2 cellular contexts compared by ENCODE assay signal in the genomic region with DNA sequence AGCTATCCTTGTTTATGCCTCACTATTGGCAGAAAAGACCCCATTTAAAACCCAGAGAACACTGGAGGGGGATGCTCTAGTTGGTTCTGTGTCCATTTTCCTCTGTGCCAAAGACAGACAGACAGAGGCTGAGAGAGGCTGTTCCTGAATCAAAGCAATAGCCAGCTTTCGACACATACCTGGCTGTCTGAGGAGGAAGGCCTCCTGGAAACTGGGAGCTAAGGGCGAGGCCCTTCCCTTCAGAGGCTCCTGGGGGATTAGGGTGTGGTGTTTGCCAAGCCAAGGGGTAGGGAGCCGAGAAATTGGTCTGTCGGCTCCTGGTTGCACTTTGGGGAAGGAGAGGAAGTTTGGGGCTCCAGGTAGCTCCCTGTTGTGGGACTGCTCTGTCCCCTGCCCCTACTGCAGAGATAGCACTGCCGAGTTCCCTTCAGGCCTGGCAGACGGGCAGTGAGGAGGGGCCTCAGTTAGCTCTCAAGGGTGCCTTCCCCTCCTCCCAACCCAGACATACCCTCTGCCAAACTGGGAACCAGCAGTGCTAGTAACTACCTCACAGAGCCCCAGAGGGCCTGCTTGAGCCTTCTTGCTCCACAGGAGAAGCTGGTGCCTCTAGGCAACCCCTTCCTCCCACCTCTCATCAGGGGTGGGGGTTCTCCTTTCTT.
A peak's percentile ranks its signal among the peaks of the same experiment; 100 is the strongest.
TF ChIP-seq lines count a peak whose summit lies in the region.

No MANE protein-coding gene starts in this region.

TF ChIP-seq in HepG2, 621 proteins besides CTCF, POLR2A, EP300 and RAD21 (continues in another document):
- TF ChIP-seq NR1H2 (CRISPR knock-in tag; IDR thresholded peaks at IDR 0.05; ENCODE audit: borderline replicate concordance, low read depth): no peak
- TF ChIP-seq, protein P1, sequence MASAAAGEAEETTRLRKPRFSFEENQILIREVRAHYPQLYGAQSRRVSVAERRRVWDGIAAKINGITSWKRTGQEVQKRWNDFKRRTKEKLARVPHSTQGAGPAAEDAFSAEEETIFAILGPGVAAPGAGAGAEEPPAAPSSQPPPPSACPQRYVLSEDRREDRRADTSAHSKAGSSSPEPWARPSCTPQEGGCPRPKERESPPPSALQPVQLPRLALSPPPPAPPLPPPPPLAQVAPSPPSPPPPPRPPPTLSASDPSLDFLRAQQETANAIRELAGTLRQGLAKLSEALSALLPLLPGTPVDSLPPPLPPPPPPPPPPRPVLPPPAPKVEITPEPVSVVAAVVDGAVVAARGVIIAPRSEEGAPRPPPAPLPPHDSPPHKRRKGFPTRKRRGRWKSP (CRISPR knock-in tag; IDR thresholded peaks at IDR 0.05): no peak
- peak; percentile 84 for TF ChIP-seq RBM22 (optimal IDR thresholded peaks at IDR 0.05; ENCODE audit: low read length)
- no peak for TF ChIP-seq HOXA7 (CRISPR knock-in tag; IDR thresholded peaks at IDR 0.05)
- TF ChIP-seq ZNF788 (CRISPR knock-in tag; IDR thresholded peaks at IDR 0.05; ENCODE audit: borderline replicate concordance): no peak
- no peak for TF ChIP-seq ZNF224 (CRISPR knock-in tag; IDR thresholded peaks at IDR 0.05)
- TF ChIP-seq AGO2 (optimal IDR thresholded peaks at IDR 0.05; ENCODE audit: low read depth, low read length): peak; percentile 52
- peak; percentile 21; the same call in 1 of the 2 replicates for TF ChIP-seq CHCHD3 (CRISPR knock-in tag; IDR thresholded peaks at IDR 0.05)
- TF ChIP-seq NFE2L2 (IDR thresholded peaks at IDR 0.05; ENCODE audit: low read length): no peak
- TF ChIP-seq, protein P2, sequence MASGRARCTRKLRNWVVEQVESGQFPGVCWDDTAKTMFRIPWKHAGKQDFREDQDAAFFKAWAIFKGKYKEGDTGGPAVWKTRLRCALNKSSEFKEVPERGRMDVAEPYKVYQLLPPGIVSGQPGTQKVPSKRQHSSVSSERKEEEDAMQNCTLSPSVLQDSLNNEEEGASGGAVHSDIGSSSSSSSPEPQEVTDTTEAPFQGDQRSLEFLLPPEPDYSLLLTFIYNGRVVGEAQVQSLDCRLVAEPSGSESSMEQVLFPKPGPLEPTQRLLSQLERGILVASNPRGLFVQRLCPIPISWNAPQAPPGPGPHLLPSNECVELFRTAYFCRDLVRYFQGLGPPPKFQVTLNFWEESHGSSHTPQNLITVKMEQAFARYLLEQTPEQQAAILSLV (CRISPR knock-in tag; IDR thresholded peaks at IDR 0.05; ENCODE audit: borderline replicate concordance): no peak
- no peak for TF ChIP-seq CBX5 (CRISPR knock-in tag; IDR thresholded peaks at IDR 0.05; ENCODE audit: borderline replicate concordance)
- 0 out of 2 replicates have a peak, but pooled peaks have one; percentile 31 for TF ChIP-seq ZNF891 (CRISPR knock-in tag; IDR thresholded peaks at IDR 0.05)
- TF ChIP-seq HIVEP1 (CRISPR knock-in tag; IDR thresholded peaks at IDR 0.05): no peak
- TF ChIP-seq POLR2G (IDR thresholded peaks at IDR 0.05; ENCODE audit: low read depth, low read length): peak; percentile 5; the same call in 1 of the 2 replicates
- TF ChIP-seq MEIS1 (CRISPR knock-in tag; IDR thresholded peaks at IDR 0.05; ENCODE audit: borderline replicate concordance): no peak
- no peak for TF ChIP-seq ZEB1 (IDR thresholded peaks at IDR 0.05; ENCODE audit: insufficient replicate concordance, low read depth)
- TF ChIP-seq STAG1 (CRISPR knock-in tag; IDR thresholded peaks at IDR 0.05): 0 out of 2 replicates have a peak, but pooled peaks have one; percentile 5
- TF ChIP-seq, protein P3, sequence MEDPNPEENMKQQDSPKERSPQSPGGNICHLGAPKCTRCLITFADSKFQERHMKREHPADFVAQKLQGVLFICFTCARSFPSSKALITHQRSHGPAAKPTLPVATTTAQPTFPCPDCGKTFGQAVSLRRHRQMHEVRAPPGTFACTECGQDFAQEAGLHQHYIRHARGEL (CRISPR knock-in tag; IDR thresholded peaks at IDR 0.05): no peak
- 0 out of 2 replicates have a peak, but pooled peaks have one; percentile 23 for TF ChIP-seq ZNF776 (CRISPR knock-in tag; IDR thresholded peaks at IDR 0.05)
- TF ChIP-seq, protein P4, sequence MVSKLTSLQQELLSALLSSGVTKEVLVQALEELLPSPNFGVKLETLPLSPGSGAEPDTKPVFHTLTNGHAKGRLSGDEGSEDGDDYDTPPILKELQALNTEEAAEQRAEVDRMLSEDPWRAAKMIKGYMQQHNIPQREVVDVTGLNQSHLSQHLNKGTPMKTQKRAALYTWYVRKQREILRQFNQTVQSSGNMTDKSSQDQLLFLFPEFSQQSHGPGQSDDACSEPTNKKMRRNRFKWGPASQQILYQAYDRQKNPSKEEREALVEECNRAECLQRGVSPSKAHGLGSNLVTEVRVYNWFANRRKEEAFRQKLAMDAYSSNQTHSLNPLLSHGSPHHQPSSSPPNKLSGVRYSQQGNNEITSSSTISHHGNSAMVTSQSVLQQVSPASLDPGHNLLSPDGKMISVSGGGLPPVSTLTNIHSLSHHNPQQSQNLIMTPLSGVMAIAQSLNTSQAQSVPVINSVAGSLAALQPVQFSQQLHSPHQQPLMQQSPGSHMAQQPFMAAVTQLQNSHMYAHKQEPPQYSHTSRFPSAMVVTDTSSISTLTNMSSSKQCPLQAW (CRISPR knock-in tag; IDR thresholded peaks at IDR 0.05): no peak
- TF ChIP-seq, protein P5, sequence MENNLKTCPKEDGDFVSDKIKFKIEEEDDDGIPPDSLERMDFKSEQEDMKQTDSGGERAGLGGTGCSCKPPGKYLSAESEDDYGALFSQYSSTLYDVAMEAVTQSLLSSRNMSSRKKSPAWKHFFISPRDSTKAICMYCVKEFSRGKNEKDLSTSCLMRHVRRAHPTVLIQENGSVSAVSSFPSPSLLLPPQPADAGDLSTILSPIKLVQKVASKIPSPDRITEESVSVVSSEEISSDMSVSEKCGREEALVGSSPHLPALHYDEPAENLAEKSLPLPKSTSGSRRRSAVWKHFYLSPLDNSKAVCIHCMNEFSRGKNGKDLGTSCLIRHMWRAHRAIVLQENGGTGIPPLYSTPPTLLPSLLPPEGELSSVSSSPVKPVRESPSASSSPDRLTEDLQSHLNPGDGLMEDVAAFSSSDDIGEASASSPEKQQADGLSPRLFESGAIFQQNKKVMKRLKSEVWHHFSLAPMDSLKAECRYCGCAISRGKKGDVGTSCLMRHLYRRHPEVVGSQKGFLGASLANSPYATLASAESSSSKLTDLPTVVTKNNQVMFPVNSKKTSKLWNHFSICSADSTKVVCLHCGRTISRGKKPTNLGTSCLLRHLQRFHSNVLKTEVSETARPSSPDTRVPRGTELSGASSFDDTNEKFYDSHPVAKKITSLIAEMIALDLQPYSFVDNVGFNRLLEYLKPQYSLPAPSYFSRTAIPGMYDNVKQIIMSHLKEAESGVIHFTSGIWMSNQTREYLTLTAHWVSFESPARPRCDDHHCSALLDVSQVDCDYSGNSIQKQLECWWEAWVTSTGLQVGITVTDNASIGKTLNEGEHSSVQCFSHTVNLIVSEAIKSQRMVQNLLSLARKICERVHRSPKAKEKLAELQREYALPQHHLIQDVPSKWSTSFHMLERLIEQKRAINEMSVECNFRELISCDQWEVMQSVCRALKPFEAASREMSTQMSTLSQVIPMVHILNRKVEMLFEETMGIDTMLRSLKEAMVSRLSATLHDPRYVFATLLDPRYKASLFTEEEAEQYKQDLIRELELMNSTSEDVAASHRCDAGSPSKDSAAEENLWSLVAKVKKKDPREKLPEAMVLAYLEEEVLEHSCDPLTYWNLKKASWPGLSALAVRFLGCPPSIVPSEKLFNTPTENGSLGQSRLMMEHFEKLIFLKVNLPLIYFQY (CRISPR knock-in tag; IDR thresholded peaks at IDR 0.05; ENCODE audit: borderline replicate concordance): no peak

TF ChIP-seq in K562, 482 proteins besides CTCF, POLR2A, EP300 and RAD21:
- no peak for TF ChIP-seq TBL1XR1 (IDR thresholded peaks at IDR 0.05; ENCODE audit: low read length in 2 of 2)
- TF ChIP-seq POLR2B (IDR thresholded peaks at IDR 0.05; ENCODE audit: low read depth, partially characterized antibody): peak; percentile 33
- TF ChIP-seq MYNN (IDR thresholded peaks at IDR 0.05): peak; percentile 34; the same call in 1 of the 2 replicates
- no peak for TF ChIP-seq MYNN (CRISPR knock-in tag; IDR thresholded peaks at IDR 0.05)
